In the genomic region with DNA sequence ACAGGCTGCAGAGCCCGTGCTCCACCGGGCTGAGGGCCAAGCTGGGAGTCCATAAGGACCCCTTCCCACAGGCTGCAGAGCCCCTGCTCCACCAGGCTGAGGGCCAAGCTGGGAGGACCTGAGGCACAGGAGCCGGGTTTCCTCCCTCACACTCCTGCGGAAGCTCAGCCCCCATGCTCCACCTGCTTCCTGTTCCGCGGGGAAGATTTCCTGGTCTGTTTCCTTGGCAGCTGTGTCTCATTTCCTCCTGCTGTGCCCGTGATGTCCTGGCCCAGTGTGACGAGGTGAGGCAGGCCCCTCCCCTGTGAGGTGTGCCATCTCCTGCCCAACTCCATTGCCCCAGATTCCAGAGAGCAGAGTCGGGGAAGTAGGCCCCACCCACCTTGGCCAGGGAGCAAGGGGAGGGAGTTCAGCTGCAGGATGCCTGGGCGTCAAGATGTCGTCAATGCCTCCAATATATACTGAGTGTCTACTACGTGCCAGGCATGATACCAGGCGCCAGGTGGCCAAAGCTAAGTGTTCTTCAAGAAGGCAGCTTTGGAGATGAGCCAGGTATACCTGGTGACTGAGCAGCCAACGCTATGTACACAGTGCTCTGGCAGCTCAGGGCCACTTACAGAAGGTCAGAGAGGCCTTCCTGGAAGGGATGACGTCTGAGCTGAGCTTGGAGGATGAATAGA, we compare ENCODE assay signal across 1 cellular context.
TF ChIP-seq lines count a peak whose summit lies in the region.

No MANE protein-coding gene starts in this region.

TF ChIP-seq in HCT116, 20 proteins besides CTCF, POLR2A, EP300 and RAD21 (continued from another document):
- TF ChIP-seq, protein P1, sequence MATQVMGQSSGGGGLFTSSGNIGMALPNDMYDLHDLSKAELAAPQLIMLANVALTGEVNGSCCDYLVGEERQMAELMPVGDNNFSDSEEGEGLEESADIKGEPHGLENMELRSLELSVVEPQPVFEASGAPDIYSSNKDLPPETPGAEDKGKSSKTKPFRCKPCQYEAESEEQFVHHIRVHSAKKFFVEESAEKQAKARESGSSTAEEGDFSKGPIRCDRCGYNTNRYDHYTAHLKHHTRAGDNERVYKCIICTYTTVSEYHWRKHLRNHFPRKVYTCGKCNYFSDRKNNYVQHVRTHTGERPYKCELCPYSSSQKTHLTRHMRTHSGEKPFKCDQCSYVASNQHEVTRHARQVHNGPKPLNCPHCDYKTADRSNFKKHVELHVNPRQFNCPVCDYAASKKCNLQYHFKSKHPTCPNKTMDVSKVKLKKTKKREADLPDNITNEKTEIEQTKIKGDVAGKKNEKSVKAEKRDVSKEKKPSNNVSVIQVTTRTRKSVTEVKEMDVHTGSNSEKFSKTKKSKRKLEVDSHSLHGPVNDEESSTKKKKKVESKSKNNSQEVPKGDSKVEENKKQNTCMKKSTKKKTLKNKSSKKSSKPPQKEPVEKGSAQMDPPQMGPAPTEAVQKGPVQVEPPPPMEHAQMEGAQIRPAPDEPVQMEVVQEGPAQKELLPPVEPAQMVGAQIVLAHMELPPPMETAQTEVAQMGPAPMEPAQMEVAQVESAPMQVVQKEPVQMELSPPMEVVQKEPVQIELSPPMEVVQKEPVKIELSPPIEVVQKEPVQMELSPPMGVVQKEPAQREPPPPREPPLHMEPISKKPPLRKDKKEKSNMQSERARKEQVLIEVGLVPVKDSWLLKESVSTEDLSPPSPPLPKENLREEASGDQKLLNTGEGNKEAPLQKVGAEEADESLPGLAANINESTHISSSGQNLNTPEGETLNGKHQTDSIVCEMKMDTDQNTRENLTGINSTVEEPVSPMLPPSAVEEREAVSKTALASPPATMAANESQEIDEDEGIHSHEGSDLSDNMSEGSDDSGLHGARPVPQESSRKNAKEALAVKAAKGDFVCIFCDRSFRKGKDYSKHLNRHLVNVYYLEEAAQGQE (IDR thresholded peaks at IDR 0.05; ENCODE audit: low read depth), result no peak
- TF ChIP-seq CEBPB (IDR thresholded peaks at IDR 0.05; ENCODE audit: low read depth), result no peak
